20 cellular contexts compared by ENCODE assay signal in genomic region chr10:4590807-4591206, GRCh38.
DNase-seq lines count a peak whose midpoint lies in the region; ATAC-seq and TF ChIP-seq lines count a peak whose summit lies in the region.
"Had no signal": no experiment of that assay in that cellular context is flagged by ENCODE, and none has a peak within 500 bp of the region (broad histone marks: within the 10 kb centered on the region; RNA-seq: fewer than 3 reads in every experiment).

No MANE protein-coding gene starts in this region.

- peak overlapping the region; percentile 56 for H3K27ac Mint-ChIP-seq in T-helper 17 cell
- H3K27ac Mint-ChIP-seq: CD8-positive, alpha-beta memory T cell; IgD-negative memory B cell had no signal

- no peaks in the 10 kb centered on the region for H3K4me1 Mint-ChIP-seq in T-helper 17 cell
- H3K4me1 Mint-ChIP-seq: CD4-positive, CD25-positive, alpha-beta regulatory T cell; CD8-positive, alpha-beta memory T cell; IgD-negative memory B cell had no signal

- no peak overlapping the region for H3K4me3 Mint-ChIP-seq in T-helper 17 cell
- H3K4me3 Mint-ChIP-seq: CD4-positive, CD25-positive, alpha-beta regulatory T cell; CD8-positive, alpha-beta memory T cell; IgD-negative memory B cell had no signal

- ATAC-seq in T-helper 17 cell (no peak), GM18909 (IDR thresholded peaks at IDR 0.05; ENCODE audit: poor library complexity, unreplicated experiment) (no peak)
- ATAC-seq: GM12878 had no signal

- no peaks in the 10 kb centered on the region for H3K9me3 ChIP-seq in T-helper 17 cell (ENCODE audit: control insufficient read depth, low read length, poor library complexity, severe bottlenecking)
- H3K9me3 ChIP-seq: BE2C, HAP-1 had no signal

- H3K36me3 Mint-ChIP-seq in T-helper 17 cell (ENCODE audit: low read depth): no peaks in the 10 kb centered on the region
- H3K36me3 Mint-ChIP-seq: CD4-positive, CD25-positive, alpha-beta regulatory T cell; IgD-negative memory B cell had no signal

- POLR2A ChIA-PET in HEK293T (lab: Yijun Ruan, JAX): no interaction called here

- DNase-seq in EL (peak; percentile 12), T-helper 17 cell (no peak), epithelial cell of esophagus (ENCODE audit: low read depth) (peak; percentile 16), kidney tubule cell (ENCODE audit: low spot score) (peak; percentile 33), HEK293T (ENCODE audit: extremely low spot score) (no peak), NCI-H2107 (lab: John Stamatoyannopoulos, UW) (no peak)
- DNase-seq: ACHN; BE2C; C1 segment of cervical spinal cord; CD4-positive, CD25-positive, alpha-beta regulatory T cell; CD8-positive, alpha-beta memory T cell; COR-L47; DMS 273 treated with DMSO at 0.1 percent for 48 hours; DMS53; GM23248; KBM-7 had no signal

- no peak for TF ChIP-seq CTCF in epithelial cell of esophagus (IDR thresholded peaks at IDR 0.05; ENCODE audit: insufficient read depth, low read depth, low read length, missing control alignments)

- no peak overlapping the region for H3K4me3 ChIP-seq in epithelial cell of esophagus (ENCODE audit: low read length)
- H3K4me3 ChIP-seq: GM12878, GM23248, HAP-1 had no signal

- CTCF ChIA-PET in HEK293T (lab: Yijun Ruan, JAX): no interaction called here

- H3K27me3 Mint-ChIP-seq in T-helper 17 cell: no peaks in the 10 kb centered on the region

TF ChIP-seq in HEK293T, 16 proteins besides CTCF, POLR2A, EP300 and RAD21:
- no peak for TF ChIP-seq SP1 (IDR thresholded peaks at IDR 0.05)
- TF ChIP-seq SUZ12 (IDR thresholded peaks at IDR 0.05): no peak
- TF ChIP-seq HDGF (IDR thresholded peaks at IDR 0.05; ENCODE audit: borderline replicate concordance): no peak
- no peak for TF ChIP-seq ARNT (IDR thresholded peaks at IDR 0.05)
- no peak for TF ChIP-seq NFRKB (IDR thresholded peaks at IDR 0.05)
- TF ChIP-seq FOXM1 (IDR thresholded peaks at IDR 0.05; ENCODE audit: borderline replicate concordance): no peak
- TF ChIP-seq FOXK2 (IDR thresholded peaks at IDR 0.05): no peak
- no peak for TF ChIP-seq FOXA1 (IDR thresholded peaks at IDR 0.05)
- no peak for TF ChIP-seq PKNOX1 (IDR thresholded peaks at IDR 0.05)
- TF ChIP-seq CTBP1 (IDR thresholded peaks at IDR 0.05; ENCODE audit: borderline replicate concordance): no peak
- TF ChIP-seq ELF4 (IDR thresholded peaks at IDR 0.05): no peak
- no peak for TF ChIP-seq L3MBTL2 (conservative IDR thresholded peaks at IDR 0.05)
- no peak for TF ChIP-seq LEF1 (IDR thresholded peaks at IDR 0.05; ENCODE audit: borderline replicate concordance)
- no peak for TF ChIP-seq TARDBP (IDR thresholded peaks at IDR 0.05)
- no peak for TF ChIP-seq BHLHE40 (IDR thresholded peaks at IDR 0.05; ENCODE audit: borderline replicate concordance)
- no peak for TF ChIP-seq ZNF384 (IDR thresholded peaks at IDR 0.05)

Comparison
In these comparisons a context has a peak if more than half of its experiments do, and no peak if none do; other contexts are left out.
1. DNase-seq: peak in EL (single experiment), epithelial cell of esophagus (single experiment) and kidney tubule cell (single experiment); none in T-helper 17 cell (0 of 3), HEK293T (single experiment) and NCI-H2107 (single experiment).